Comparison of ENCODE assay signal across 31 cellular contexts in the genomic region with DNA sequence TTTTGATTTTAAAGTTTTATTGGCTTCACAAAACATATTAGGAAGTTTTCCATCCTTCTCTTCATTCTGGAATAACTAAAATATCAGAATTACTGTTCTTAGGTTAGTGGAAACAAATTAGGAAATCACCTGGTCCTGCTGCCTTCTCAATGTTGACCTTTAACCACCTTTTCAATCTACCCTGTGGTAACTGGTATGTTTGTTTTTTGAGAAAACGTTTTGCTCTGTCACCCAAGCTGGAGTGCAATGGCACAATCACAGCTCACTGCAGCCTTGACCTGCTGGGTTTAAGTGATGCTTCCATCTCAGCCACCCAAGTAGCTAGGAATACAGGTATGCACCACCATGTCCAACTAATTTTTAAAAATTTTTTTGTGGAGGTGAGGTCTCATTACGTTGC.
"Had no signal": no experiment of that assay in that cellular context is flagged by ENCODE, and none has a peak within 500 bp of the region (broad histone marks: within the 10 kb centered on the region; RNA-seq: fewer than 3 reads in every experiment).

No MANE protein-coding gene starts in this region.

- H3K27ac Mint-ChIP-seq: activated CD8-positive, alpha-beta T cell treated with anti-CD3 and anti-CD28 coated beads for 36 hours; activated naive CD8-positive, alpha-beta T cell treated with anti-CD3 and anti-CD28 coated beads, Interleukin-2, amount 10 ng/mL, durations not matched to agents 7 days and 5 days; activated T-cell treated with anti-CD3 and anti-CD28 coated beads, Interleukin-2, amount 50 U/mL, for 72 hours; activated T-helper 2 cell treated with anti-CD3 and anti-CD28 coated beads, Interferon-gamma antibody, Interleukin-2, Interleukin-4, amounts not matched to agents 10 μg/mL and 5 μg/mL and 100 μg/mL, durations not matched to agents 14 hours and 24 hours and 36 hours had no signal

- H3K9me3 ChIP-seq: adrenal gland, breast epithelium, MG63, Peyer's patch, SK-N-SH had no signal

- H3K4me2 ChIP-seq: SK-N-SH had no signal

- H3K27me3 Mint-ChIP-seq: activated CD8-positive, alpha-beta T cell treated with anti-CD3 and anti-CD28 coated beads for 36 hours; activated naive CD8-positive, alpha-beta T cell treated with anti-CD3 and anti-CD28 coated beads, Interleukin-2, amount 10 ng/mL, durations not matched to agents 7 days and 5 days had no signal

- H3K27me3 ChIP-seq: adrenal gland, breast epithelium, MG63, Peyer's patch, SJCRH30 had no signal

- H3K4me1 ChIP-seq: adrenal gland, breast epithelium, Peyer's patch, SJCRH30 had no signal

- ATAC-seq: activated CD8-positive, alpha-beta T cell treated with anti-CD3 and anti-CD28 coated beads for 36 hours; activated T-cell treated with anti-CD3 and anti-CD28 coated beads, Interleukin-2, amount 50 U/mL, for 72 hours had no signal

- H3K27ac ChIP-seq: adrenal gland, breast epithelium, Peyer's patch, RWPE1, SJCRH30, VCaP had no signal

- H3K4me3 ChIP-seq: adrenal gland, breast epithelium, MG63, Peyer's patch, SJCRH30 had no signal

- DNase-seq: activated CD4-positive, alpha-beta T cell treated with anti-CD3 and anti-CD28 coated beads, Interleukin-2, amount 50 U/mL, for 1 hour; activated CD4-positive, CD25-positive, alpha-beta regulatory T cell; activated CD8-positive, alpha-beta memory T cell treated with anti-CD3 and anti-CD28 coated beads, Interleukin-2, amount 50 U/mL, for 4 hours; activated CD8-positive, alpha-beta T cell treated with anti-CD3 and anti-CD28 coated beads for 36 hours; activated gamma-delta T cell treated with Interleukin-2 at 50 U/mL for 16 hours; activated naive CD4-positive, alpha-beta T cell treated with anti-CD3 and anti-CD28 coated beads, Interleukin-2, amount 50 U/mL, for 16 hours; activated naive CD8-positive, alpha-beta T cell treated with anti-CD3 and anti-CD28 coated beads, Interleukin-2, amount 10 ng/mL, durations not matched to agents 7 days and 5 days; activated T-cell treated with anti-CD3 and anti-CD28 coated beads, Interleukin-2, amount 50 U/mL, for 72 hours; adrenal gland; anterior cingulate cortex; caudate nucleus; MG63; MV-4-11; NCI-H1092 treated with DMSO at 0.1 percent for 48 hours; NCI-H1436; NCI-H1694 treated with DMSO at 0.1 percent for 48 hours; NCI-H2029 treated with DMSO at 0.1 percent for 48 hours; NCI-H345; NCI-H510A; NCI-H526 treated with DMSO at 0.1 percent for 48 hours; NK-92 treated with Interleukin-12 subunit alpha and Interleukin-12 subunit beta, amount 100 ng/mL, for 24 hours; OCI-M1; Peyer's patch; Right ventricle myocardium superior; SJCRH30; SK-N-SH; T-helper 1 cell had no signal

- H3K4me1 Mint-ChIP-seq: activated naive CD8-positive, alpha-beta T cell treated with anti-CD3 and anti-CD28 coated beads, Interleukin-2, amount 10 ng/mL, durations not matched to agents 7 days and 5 days had no signal

- H3K4me3 Mint-ChIP-seq: activated CD8-positive, alpha-beta T cell treated with anti-CD3 and anti-CD28 coated beads for 36 hours; activated naive CD8-positive, alpha-beta T cell treated with anti-CD3 and anti-CD28 coated beads, Interleukin-2, amount 10 ng/mL, durations not matched to agents 7 days and 5 days; activated T-cell treated with anti-CD3 and anti-CD28 coated beads, Interleukin-2, amount 50 U/mL, for 72 hours had no signal

- H3K9ac ChIP-seq: SK-N-SH had no signal

- H3K9me3 Mint-ChIP-seq: activated CD8-positive, alpha-beta T cell treated with anti-CD3 and anti-CD28 coated beads for 36 hours; activated naive CD8-positive, alpha-beta T cell treated with anti-CD3 and anti-CD28 coated beads, Interleukin-2, amount 10 ng/mL, durations not matched to agents 7 days and 5 days; activated T-cell treated with anti-CD3 and anti-CD28 coated beads, Interleukin-2, amount 50 U/mL, for 72 hours; activated T-helper 2 cell treated with anti-CD3 and anti-CD28 coated beads, Interferon-gamma antibody, Interleukin-2, Interleukin-4, amounts not matched to agents 10 μg/mL and 5 μg/mL and 100 μg/mL, durations not matched to agents 14 hours and 24 hours and 36 hours had no signal

- H3K36me3 ChIP-seq: adrenal gland, breast epithelium, MG63, Peyer's patch, SJCRH30 had no signal
